ENCODE assay signal across 14 cellular contexts in the genomic region with DNA sequence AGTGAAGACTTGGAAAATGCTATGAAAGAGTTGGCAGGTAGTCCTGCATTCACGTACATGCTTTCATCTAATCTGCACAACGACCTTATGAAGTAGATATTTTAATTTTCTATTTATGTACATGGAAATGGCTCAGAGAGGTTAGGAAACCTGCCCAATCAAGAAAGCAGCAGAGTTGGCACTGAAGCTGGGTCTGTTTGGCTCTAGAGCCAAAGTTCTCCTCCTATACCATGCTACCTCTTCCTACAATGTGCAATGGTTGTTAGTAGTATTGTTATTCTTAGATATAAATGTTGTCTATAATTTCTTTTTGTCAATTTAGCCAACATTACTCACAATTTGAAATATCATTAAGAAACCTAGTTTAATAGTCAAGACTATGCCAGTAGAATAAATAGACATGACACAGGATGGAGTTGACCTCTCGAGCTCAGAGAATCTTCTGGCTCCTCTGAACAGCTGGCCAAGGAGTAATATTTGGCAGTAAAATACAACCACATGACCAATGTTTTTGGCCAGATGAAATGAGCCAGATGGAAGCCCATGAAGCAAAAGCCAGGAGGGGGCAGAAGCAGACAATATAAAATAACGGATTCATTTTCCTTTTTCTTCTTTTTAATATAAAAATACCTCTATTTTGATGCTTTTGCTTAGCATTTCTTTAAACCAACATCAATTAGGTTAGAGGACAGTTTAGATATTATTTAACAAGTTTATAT.
DNase-seq lines count a peak whose midpoint lies in the region; ATAC-seq, FAIRE-seq and TF ChIP-seq lines count a peak whose summit lies in the region.
"Had no signal": no experiment of that assay in that cellular context is flagged by ENCODE, and none has a peak within 500 bp of the region (broad histone marks: within the 10 kb centered on the region; RNA-seq: fewer than 3 reads in every experiment).

No MANE protein-coding gene starts in this region.

- H3K4me1 ChIP-seq in fibroblast of lung (ENCODE audit: control insufficient read depth, extremely low read depth, insufficient read depth, low read length): no peaks in the 10 kb centered on the region
- no peaks in the 10 kb centered on the region for H3K4me1 ChIP-seq in mucosa of descending colon (ENCODE audit: low read depth)
- H3K4me1 ChIP-seq in upper lobe of right lung: peaks cover 5% of the 10 kb centered on the region

- DNase-seq in SK-MEL-5 (ENCODE audit: low read depth, low spot score) (peak; percentile 17), fibroblast of lung (ENCODE audit: low read depth in 2 of 2) (peak; percentile 36 to 87), mucosa of descending colon (peak in 1 of 3 donors; percentile 30), upper lobe of right lung (no peak), NCI-H2107 (lab: John Stamatoyannopoulos, UW) (no peak), SIG-M5 treated with dmso at 0.1 percent for 504 hours (lab: John Stamatoyannopoulos, UW; ENCODE audit: unreplicated experiment) (no peak), frontal cortex (ENCODE audit: low spot score in 2 of 2) (no peak)
- DNase-seq: central memory CD4-positive, alpha-beta T cell; COR-L47; NCI-H2227 treated with DMSO at 0.1 percent for 48 hours had no signal

- TF ChIP-seq CTCF in fibroblast of lung (conservative IDR thresholded peaks at IDR 0.05 in 1 of 2, IDR thresholded peaks at IDR 0.05 in 1 of 2; ENCODE audit: low read depth in 1 of 2, low read length in 2 of 2) (peak; percentile 25 to 42), mucosa of descending colon (IDR thresholded peaks at IDR 0.05) (no peak), upper lobe of right lung (IDR thresholded peaks at IDR 0.05) (peak; percentile 26)

- no peak overlapping the region for H3K4me2 ChIP-seq in fibroblast of lung (ENCODE audit: extremely low read depth, insufficient read depth, low read length)

- no peaks in the 10 kb centered on the region for H3K27me3 ChIP-seq in fibroblast of lung (ENCODE audit: control insufficient read depth, insufficient read depth, low read length)
- no peaks in the 10 kb centered on the region for H3K27me3 ChIP-seq in upper lobe of right lung
- H3K27me3 ChIP-seq: SJCRH30 had no signal

- H3K9me3 ChIP-seq in fibroblast of lung (ENCODE audit: control insufficient read depth, insufficient read depth, low read depth, low read length): no peaks in the 10 kb centered on the region
- no peaks in the 10 kb centered on the region for H3K9me3 ChIP-seq in mucosa of descending colon
- no peaks in the 10 kb centered on the region for H3K9me3 ChIP-seq in upper lobe of right lung
- H3K9me3 ChIP-seq: SJCRH30 had no signal

- no peaks in the 10 kb centered on the region for H3K79me2 ChIP-seq in fibroblast of lung (ENCODE audit: control insufficient read depth, insufficient read depth, low read length)

- no peak overlapping the region for H3K4me3 ChIP-seq in fibroblast of lung (replicated peaks in 1 of 4; ENCODE audit: control extremely low read depth in 1 of 4, insufficient read depth in 1 of 4, low read depth in 3 of 4, low read length in 4 of 4)
- no peak overlapping the region for H3K4me3 ChIP-seq in mucosa of descending colon
- no peak overlapping the region for H3K4me3 ChIP-seq in upper lobe of right lung
- H3K4me3 ChIP-seq: K562, SJCRH30 had no signal

- H3K27ac ChIP-seq in fibroblast of lung (ENCODE audit: insufficient read depth, low read length) (no peak overlapping the region), upper lobe of right lung (no peak overlapping the region)
- H3K27ac ChIP-seq: SJCRH30 had no signal

- no peaks in the 10 kb centered on the region for H3K36me3 ChIP-seq in fibroblast of lung (ENCODE audit: control insufficient read depth, insufficient read depth, low read length)
- no peaks in the 10 kb centered on the region for H3K36me3 ChIP-seq in mucosa of descending colon (ENCODE audit: low read depth)
- no peaks in the 10 kb centered on the region for H3K36me3 ChIP-seq in upper lobe of right lung
- H3K36me3 ChIP-seq: SJCRH30 had no signal

- FAIRE-seq in frontal cortex (lab: Jason Lieb, UNC): no peak
- FAIRE-seq: H1, K562 had no signal

- in situ Hi-C loops in SK-MEL-5 (cut with HindIII; ENCODE audit: low pct_unique_long_range_greater_than_20kb, low sequenced_read_pairs): no loop called here

- no peak overlapping the region for H2AFZ ChIP-seq in fibroblast of lung (ENCODE audit: low read length)

- no peak overlapping the region for H3K9ac ChIP-seq in fibroblast of lung (ENCODE audit: insufficient read depth, low read length)

- intact Hi-C loops in mucosa of descending colon (cut with DNase I, micrococcal nuclease): no loop called here
- intact Hi-C loops in upper lobe of right lung (cut with DNase I): no loop called here

- no peaks in the 10 kb centered on the region for H4K20me1 ChIP-seq in fibroblast of lung (ENCODE audit: control insufficient read depth, extremely low read depth, insufficient read depth, low read length)

- ATAC-seq in mucosa of descending colon (peak; percentile 32), upper lobe of right lung (no peak)
- ATAC-seq: K562; stimulated activated effector memory CD8-positive, alpha-beta T cell treated with anti-CD3 and anti-CD28 coated beads, Interleukin-12 subunit alpha, Interleukin-12 subunit beta, amount 100 ng/mL, for 72 hours had no signal

Comparison
In these comparisons a context has a peak if more than half of its experiments do, and no peak if none do; other contexts are left out.
1. DNase-seq: peak in SK-MEL-5 (single experiment) and fibroblast of lung (2 of 2); none in upper lobe of right lung (single experiment), NCI-H2107 (single experiment), SIG-M5 treated with dmso at 0.1 percent for 504 hours (single experiment) and frontal cortex (0 of 2).